In the genomic region with DNA sequence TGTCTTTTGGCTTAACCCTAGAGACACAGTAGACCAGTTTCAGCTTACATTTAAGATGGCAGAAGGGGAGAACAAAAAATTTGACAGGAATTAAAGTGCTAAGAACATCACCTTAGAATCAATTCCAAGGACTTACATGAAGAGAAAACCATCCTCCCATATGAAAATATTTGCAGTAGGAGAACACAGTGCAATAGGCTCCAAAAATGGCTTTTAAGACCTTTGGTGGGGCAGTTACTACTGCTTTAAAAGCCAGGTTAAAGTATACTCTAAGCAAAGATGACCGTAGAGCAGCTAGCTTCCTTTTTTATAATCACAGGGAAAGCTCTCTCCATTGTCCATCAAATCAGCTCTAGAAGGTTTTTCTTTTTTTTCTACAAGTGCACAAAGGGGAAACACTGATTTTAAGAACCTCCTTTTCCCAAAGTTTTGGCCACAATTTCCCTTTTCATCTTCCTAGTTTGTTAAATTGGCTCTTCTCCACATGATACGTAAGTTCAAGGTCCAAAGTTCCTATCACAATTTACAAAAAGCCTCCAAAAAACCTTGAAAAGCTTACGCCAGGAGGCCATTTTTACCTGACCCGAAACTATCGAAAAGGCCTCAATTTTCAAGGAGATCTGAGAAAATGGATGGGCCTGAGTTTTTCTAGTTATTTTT, we compare ENCODE assay signal across 10 cellular contexts. TPM values are rescaled to one million over a fixed set of nuclear protein-coding genes. Genes with fewer than 3 reads are reported as not detected.
DNase-seq lines count a peak whose midpoint lies in the region; ATAC-seq and TF ChIP-seq lines count a peak whose summit lies in the region.
"Had no signal": no experiment of that assay in that cellular context is flagged by ENCODE, and none has a peak within 500 bp of the region (broad histone marks: within the 10 kb centered on the region; RNA-seq: fewer than 3 reads in every experiment).

No MANE protein-coding gene starts in this region.

- DNase-seq in activated CD4-positive, alpha-beta T cell treated with anti-CD3 and anti-CD28 coated beads, Interleukin-2, amount 10 ng/mL, durations not matched to agents 7 days and 5 days: no peak
- DNase-seq in activated CD4-positive, alpha-beta T cell treated with anti-CD3 and anti-CD28 coated beads, Interleukin-2, amount 50 U/mL, for 48 hours: no peak
- DNase-seq in body of pancreas: no peak
- DNase-seq in mesothelial cell of epicardium (ENCODE audit: low spot score in 2 of 2, unreplicated experiment in 2 of 2): no peak
- no peak for DNase-seq in HPDE6-E6E7 (ENCODE audit: extremely low spot score)
- DNase-seq in NCI-H2081 (lab: John Stamatoyannopoulos, UW): no peak
- DNase-seq: cortex of kidney had no signal

- POLR2A ChIA-PET in activated CD4-positive, alpha-beta T cell treated with anti-CD3 and anti-CD28 coated beads, Interleukin-2, amount 10 ng/mL, durations not matched to agents 7 days and 5 days (lab: Charles Lee): interaction anchor here (0.9 to 2.6 kb wide), 3 partner anchors 13 to 29 kb away, joined by 3 to 16 read pairs (median 5); a partner anchor contains a TSS

- no peak for TF ChIP-seq CTCF in body of pancreas (IDR thresholded peaks at IDR 0.05)
- no peak for TF ChIP-seq CTCF in mesothelial cell of epicardium (IDR thresholded peaks at IDR 0.05; ENCODE audit: unreplicated experiment)

- H3K4me3 Mint-ChIP-seq in activated CD4-positive, alpha-beta T cell treated with anti-CD3 and anti-CD28 coated beads, Interleukin-2, amount 10 ng/mL, durations not matched to agents 7 days and 5 days: peak overlapping the region; percentile 94
- H3K4me3 Mint-ChIP-seq in mesothelial cell of epicardium: peak overlapping the region; percentile 99

- ATAC-seq in body of pancreas: no peak
- no peak for ATAC-seq in GM18858 (IDR thresholded peaks at IDR 0.05; ENCODE audit: unreplicated experiment)
- ATAC-seq: Panc1 had no signal

- TF ChIP-seq POLR2A in body of pancreas (IDR thresholded peaks at IDR 0.05): no peak

- no peaks in the 10 kb centered on the region for H3K9me3 Mint-ChIP-seq in activated CD4-positive, alpha-beta T cell treated with anti-CD3 and anti-CD28 coated beads, Interleukin-2, amount 10 ng/mL, durations not matched to agents 7 days and 5 days
- no peaks in the 10 kb centered on the region for H3K9me3 Mint-ChIP-seq in mesothelial cell of epicardium

- H3K4me3 ChIP-seq in body of pancreas (peak overlapping the region in 1 of 2 donors; percentile 94), thymus (ENCODE audit: low read length) (peak overlapping the region; percentile 92)

- no peaks in the 10 kb centered on the region for H3K27me3 Mint-ChIP-seq in activated CD4-positive, alpha-beta T cell treated with anti-CD3 and anti-CD28 coated beads, Interleukin-2, amount 10 ng/mL, durations not matched to agents 7 days and 5 days
- H3K27me3 Mint-ChIP-seq in mesothelial cell of epicardium (ENCODE audit: low read depth): no peaks in the 10 kb centered on the region

- H3K4me1 Mint-ChIP-seq in activated CD4-positive, alpha-beta T cell treated with anti-CD3 and anti-CD28 coated beads, Interleukin-2, amount 10 ng/mL, durations not matched to agents 7 days and 5 days: peaks cover 61% of the 10 kb centered on the region
- H3K4me1 Mint-ChIP-seq in mesothelial cell of epicardium: peaks cover 52% of the 10 kb centered on the region

- peak overlapping the region; percentile 59 to 98 (median 95) for H3K27ac ChIP-seq in body of pancreas
- H3K27ac ChIP-seq in thymus (ENCODE audit: low read depth): peak overlapping the region; percentile 56

- WGBS in body of pancreas, 2 donors: 9 to 13% methylated on average over 5 of the region's 5 CpGs
- 69% methylated on average over 5 of the region's 5 CpGs for WGBS in thymus

- H3K9me3 ChIP-seq in body of pancreas (no peaks in the 10 kb centered on the region), thymus (ENCODE audit: control insufficient read depth) (peaks cover 2% of the 10 kb centered on the region)

- CTCF ChIA-PET in activated CD4-positive, alpha-beta T cell treated with anti-CD3 and anti-CD28 coated beads, Interleukin-2, amount 10 ng/mL, durations not matched to agents 7 days and 5 days (lab: Charles Lee): interaction anchor here (0.6 to 13.2 kb wide), 5 partner anchors 10 to 135 kb away, joined by 4 to 154 read pairs (median 4); a partner anchor contains a TSS

- H3K36me3 Mint-ChIP-seq in activated CD4-positive, alpha-beta T cell treated with anti-CD3 and anti-CD28 coated beads, Interleukin-2, amount 10 ng/mL, durations not matched to agents 7 days and 5 days (ENCODE audit: low read depth): peaks cover 54% of the 10 kb centered on the region
- peaks cover 33% of the 10 kb centered on the region for H3K36me3 Mint-ChIP-seq in mesothelial cell of epicardium

- H3K27me3 ChIP-seq in body of pancreas (no peaks in the 10 kb centered on the region), thymus (ENCODE audit: control insufficient read depth, insufficient read depth) (no peaks in the 10 kb centered on the region)

- intact Hi-C loops in body of pancreas (cut with DNase I): no loop called here

- H3K36me3 ChIP-seq in body of pancreas (replicated peaks in 1 of 2; ENCODE audit: insufficient read depth in 1 of 2, low read depth in 2 of 2) (peaks cover 10 to 18% of the 10 kb centered on the region in 2 donors), thymus (ENCODE audit: control insufficient read depth, insufficient read depth) (peaks cover 31% of the 10 kb centered on the region)

- H3K4me1 ChIP-seq in body of pancreas: peaks cover 50% of the 10 kb centered on the region
- peaks cover 5% of the 10 kb centered on the region for H3K4me1 ChIP-seq in thymus (ENCODE audit: control insufficient read depth, insufficient read depth, low read length)

- peak overlapping the region; percentile 65 for H3K27ac Mint-ChIP-seq in activated CD4-positive, alpha-beta T cell treated with anti-CD3 and anti-CD28 coated beads, Interleukin-2, amount 10 ng/mL, durations not matched to agents 7 days and 5 days
- H3K27ac Mint-ChIP-seq in mesothelial cell of epicardium: peak overlapping the region; percentile 61

RNA-seq across cellular contexts. Expression of a gene that starts 3.3 kb away (rescaled TPM):
- total RNA-seq in activated CD4-positive, alpha-beta T cell treated with anti-CD3 and anti-CD28 coated beads, Interleukin-2, amount 10 ng/mL, durations not matched to agents 7 days and 5 days: 100 to 1,000 TPM; 240 to 262 TPM
- total RNA-seq in body of pancreas (100 to 1,000 TPM; 414 to 820 TPM), mesothelial cell of epicardium (125 to 129 TPM (median 129 TPM) in 3 replicates)
- polyA plus RNA-seq in thymus: 1,022 TPM

RNA-seq across cellular contexts. Expression of a gene that starts 28.4 kb away (rescaled TPM):
- total RNA-seq in activated CD4-positive, alpha-beta T cell treated with anti-CD3 and anti-CD28 coated beads, Interleukin-2, amount 10 ng/mL, durations not matched to agents 7 days and 5 days: not detected
- not detected for total RNA-seq in body of pancreas
- not detected in 3 replicates for total RNA-seq in mesothelial cell of epicardium
- 0.62 TPM for polyA plus RNA-seq in thymus

RNA-seq across cellular contexts. Expression of a gene that starts 28.6 kb away (rescaled TPM):
- total RNA-seq in activated CD4-positive, alpha-beta T cell treated with anti-CD3 and anti-CD28 coated beads, Interleukin-2, amount 10 ng/mL, durations not matched to agents 7 days and 5 days: 10 to 100 TPM; 27.3 to 29.2 TPM
- 1 to 10 TPM; 7.8 to 8.6 TPM for total RNA-seq in body of pancreas
- total RNA-seq in mesothelial cell of epicardium: 14.4 to 16.4 TPM (median 14.7 TPM) in 3 replicates
- polyA plus RNA-seq in thymus: 89.6 TPM

RNA-seq across cellular contexts. Expression of a gene that starts 28.7 kb away (rescaled TPM):
- total RNA-seq in activated CD4-positive, alpha-beta T cell treated with anti-CD3 and anti-CD28 coated beads, Interleukin-2, amount 10 ng/mL, durations not matched to agents 7 days and 5 days: 1 to 10 TPM; 2.0 to 2.2 TPM
- total RNA-seq in body of pancreas: under 1 TPM in 1 of 2 donors, not detected in 1; 0.66 TPM
- 0.86 to 1.9 TPM (median 0.94 TPM) in 3 replicates for total RNA-seq in mesothelial cell of epicardium
- polyA plus RNA-seq in thymus: 0.89 TPM

RNA-seq across cellular contexts. Expression of a gene that starts 35.3 kb away (rescaled TPM):
- 10 to 100 TPM; 49.5 to 57.5 TPM for total RNA-seq in activated CD4-positive, alpha-beta T cell treated with anti-CD3 and anti-CD28 coated beads, Interleukin-2, amount 10 ng/mL, durations not matched to agents 7 days and 5 days
- total RNA-seq in body of pancreas (10 to 100 TPM in 1 of 2 donors, 1 to 10 TPM in 1; 8.3 to 16.5 TPM), mesothelial cell of epicardium (26.6 to 27.6 TPM (median 27.1 TPM) in 3 replicates)
- polyA plus RNA-seq in thymus: 22.0 TPM
